1 cellular context compared by ENCODE assay signal in genomic region chr17:30238387-30239088, GRCh38.
TF ChIP-seq lines count a peak whose summit lies in the region.

No MANE protein-coding gene starts in this region.

TF ChIP-seq in HepG2, 621 proteins besides CTCF, POLR2A, EP300 and RAD21 (continued from another document and continues in another):
- TF ChIP-seq ZNF770 (CRISPR knock-in tag; IDR thresholded peaks at IDR 0.05), result no peak
- no peak for TF ChIP-seq TAF1 (CRISPR knock-in tag; IDR thresholded peaks at IDR 0.05)
- no peak for TF ChIP-seq ZNF18 (CRISPR knock-in tag; IDR thresholded peaks at IDR 0.05; ENCODE audit: insufficient replicate concordance)
- TF ChIP-seq PATZ1 (CRISPR knock-in tag; IDR thresholded peaks at IDR 0.05), result 0 out of 2 replicates have a peak, but pooled peaks have one; percentile 18
- no peak for TF ChIP-seq MTF2 (CRISPR knock-in tag; IDR thresholded peaks at IDR 0.05; ENCODE audit: borderline replicate concordance)
- TF ChIP-seq ZNF570 (CRISPR knock-in tag; IDR thresholded peaks at IDR 0.05; ENCODE audit: borderline replicate concordance), result no peak
- TF ChIP-seq PHF5A (CRISPR knock-in tag; IDR thresholded peaks at IDR 0.05; ENCODE audit: low read depth, unreplicated experiment), result no peak
- no peak for TF ChIP-seq PRDM4 (CRISPR knock-in tag; IDR thresholded peaks at IDR 0.05; ENCODE audit: borderline replicate concordance)
- TF ChIP-seq ZNF670 (CRISPR knock-in tag; IDR thresholded peaks at IDR 0.05; ENCODE audit: borderline replicate concordance), result no peak
- no peak for TF ChIP-seq ZNF678 (CRISPR knock-in tag; IDR thresholded peaks at IDR 0.05)
- no peak for TF ChIP-seq CEBPZ (IDR thresholded peaks at IDR 0.05; ENCODE audit: low read length)
- no peak for TF ChIP-seq TP53 (CRISPR knock-in tag; conservative IDR thresholded peaks at IDR 0.05)
- no peak for TF ChIP-seq THAP9 (CRISPR knock-in tag; IDR thresholded peaks at IDR 0.05; ENCODE audit: borderline replicate concordance)
- no peak for TF ChIP-seq RNF2 (conservative IDR thresholded peaks at IDR 0.05; ENCODE audit: low read depth)
- no peak for TF ChIP-seq MAFG (CRISPR knock-in tag; IDR thresholded peaks at IDR 0.05)
- TF ChIP-seq ZNF747 (CRISPR knock-in tag; IDR thresholded peaks at IDR 0.05; ENCODE audit: borderline replicate concordance), result no peak
- no peak for TF ChIP-seq ZFP62 (CRISPR knock-in tag; IDR thresholded peaks at IDR 0.05)
- no peak for TF ChIP-seq SRY (CRISPR knock-in tag; IDR thresholded peaks at IDR 0.05)
- TF ChIP-seq ZNF496 (CRISPR knock-in tag; IDR thresholded peaks at IDR 0.05; ENCODE audit: insufficient replicate concordance), result no peak
- TF ChIP-seq RBAK (CRISPR knock-in tag; IDR thresholded peaks at IDR 0.05), result no peak
- TF ChIP-seq NFE2 (CRISPR knock-in tag; IDR thresholded peaks at IDR 0.05), result no peak
- no peak for TF ChIP-seq GABPA (IDR thresholded peaks at IDR 0.05; ENCODE audit: low read depth, low read length)
- no peak for TF ChIP-seq GABPA (CRISPR knock-in tag; IDR thresholded peaks at IDR 0.05; ENCODE audit: low read depth)
- no peak for TF ChIP-seq HMG20B (CRISPR knock-in tag; conservative IDR thresholded peaks at IDR 0.05)
- TF ChIP-seq CCAR2 (optimal IDR thresholded peaks at IDR 0.05; ENCODE audit: low read depth, low read length), result no peak
- no peak for TF ChIP-seq ZNF83 (CRISPR knock-in tag; IDR thresholded peaks at IDR 0.05; ENCODE audit: borderline replicate concordance)
- no peak for TF ChIP-seq TBX3 (IDR thresholded peaks at IDR 0.05; ENCODE audit: borderline replicate concordance)
- no peak for TF ChIP-seq SOX6 (IDR thresholded peaks at IDR 0.05)
- 0 out of 2 replicates have a peak, but pooled peaks have one; percentile 6 for TF ChIP-seq SOX6 (CRISPR knock-in tag; IDR thresholded peaks at IDR 0.05)
- TF ChIP-seq LCORL (IDR thresholded peaks at IDR 0.05), result no peak
- TF ChIP-seq LCORL (CRISPR knock-in tag; IDR thresholded peaks at IDR 0.05), result no peak
- no peak for TF ChIP-seq CAMTA2 (CRISPR knock-in tag; IDR thresholded peaks at IDR 0.05; ENCODE audit: borderline replicate concordance)
- no peak for TF ChIP-seq SMAD3 (CRISPR knock-in tag; IDR thresholded peaks at IDR 0.05)
- no peak for TF ChIP-seq CC2D1A (CRISPR knock-in tag; IDR thresholded peaks at IDR 0.05)
- no peak for TF ChIP-seq YEATS4 (CRISPR knock-in tag; IDR thresholded peaks at IDR 0.05; ENCODE audit: borderline replicate concordance)
- TF ChIP-seq KDM6A (CRISPR knock-in tag; IDR thresholded peaks at IDR 0.05; ENCODE audit: low read depth), result no peak
- TF ChIP-seq GMEB2 (CRISPR knock-in tag; IDR thresholded peaks at IDR 0.05; ENCODE audit: low read depth), result no peak
- TF ChIP-seq SIN3A (IDR thresholded peaks at IDR 0.05; ENCODE audit: borderline replicate concordance, low read depth, low read length), result no peak
- no peak for TF ChIP-seq ZSCAN5A (CRISPR knock-in tag; IDR thresholded peaks at IDR 0.05; ENCODE audit: borderline replicate concordance)
- TF ChIP-seq BRF2 (CRISPR knock-in tag; IDR thresholded peaks at IDR 0.05), result no peak
- TF ChIP-seq NR2F1 (CRISPR knock-in tag; IDR thresholded peaks at IDR 0.05), result no peak
- no peak for TF ChIP-seq ZNF451 (CRISPR knock-in tag; IDR thresholded peaks at IDR 0.05)
- no peak for TF ChIP-seq ZNF383 (CRISPR knock-in tag; IDR thresholded peaks at IDR 0.05; ENCODE audit: borderline replicate concordance)
- 0 out of 2 replicates have a peak, but pooled peaks have one; percentile 46 for TF ChIP-seq SP5 (CRISPR knock-in tag; IDR thresholded peaks at IDR 0.05; ENCODE audit: borderline replicate concordance, low read depth)
